32 cellular contexts compared by ENCODE assay signal in genomic region chr16:8137581-8137980, GRCh38.
"Had no signal": no experiment of that assay in that cellular context is flagged by ENCODE, and none has a peak within 500 bp of the region (broad histone marks: within the 10 kb centered on the region; RNA-seq: fewer than 3 reads in every experiment).

No MANE protein-coding gene starts in this region.

- H3K36me3 ChIP-seq: adrenal gland, cardiac muscle cell, colonic mucosa, esophagus squamous epithelium, heart right ventricle, left lung, lower lobe of right lung, ovary, stomach, suprapubic skin, tibial artery had no signal

- H3K9me3 ChIP-seq: adrenal gland, colonic mucosa, esophagus squamous epithelium, left lung, lower lobe of right lung, mucosa of descending colon, ovary, stomach, suprapubic skin, tibial artery had no signal

- H3K4me1 ChIP-seq: adrenal gland, colonic mucosa, esophagus squamous epithelium, heart right ventricle, left lung, lower lobe of right lung, stomach, suprapubic skin, tibial artery had no signal

- H3K4me3 ChIP-seq: adrenal gland, cardiac muscle cell, colonic mucosa, esophagus squamous epithelium, heart right ventricle, left lung, lower lobe of right lung, mucosa of descending colon, ovary, skin epidermis, stomach, suprapubic skin, tibial artery had no signal

- H3K27ac ChIP-seq: adrenal gland, cardiac muscle cell, colonic mucosa, epithelial cell of prostate, esophagus squamous epithelium, heart right ventricle, left lung, lower lobe of right lung, ovary, skin epidermis, stomach, suprapubic skin, tibial artery had no signal

- H3K27me3 ChIP-seq: cardiac muscle cell, colonic mucosa, esophagus squamous epithelium, heart right ventricle, left lung, ovary, stomach, suprapubic skin, tibial artery had no signal

- ATAC-seq: activated CD4-positive, alpha-beta T cell treated with anti-CD3 and anti-CD28 coated beads for 36 hours; activated T-cell treated with anti-CD3 and anti-CD28 coated beads, Interleukin-2, amount 50 U/mL, for 72 hours; heart right ventricle; left lung; lower lobe of right lung; mucosa of descending colon; natural killer cell treated with Interleukin-12 subunit alpha and Interleukin-12 subunit beta and Interleukin-15 and Interleukin-18, amount 100 ng/mL, for 72 hours; sciatic nerve; stimulated activated memory B cell treated with anti-CD40 and anti-IgM and Interleukin-4, amounts not matched to agents 10 μg/mL and 1 μg/mL and 100 μg/mL, for 72 hours had no signal

- DNase-seq: activated B cell treated with CpG ODN at 0.5 μM for 24 hours; activated CD4-positive, alpha-beta T cell treated with anti-CD3 and anti-CD28 coated beads for 36 hours; activated effector memory CD4-positive, alpha-beta T cell treated with Interleukin-2 at 50 U/mL for 16 hours; activated naive CD4-positive, alpha-beta T cell treated with anti-CD3 and anti-CD28 coated beads for 36 hours; activated naive CD8-positive, alpha-beta T cell treated with anti-CD3 and anti-CD28 coated beads for 36 hours; activated T-cell treated with anti-CD3 and anti-CD28 coated beads for 4 hours; activated T-cell treated with anti-CD3 and anti-CD28 coated beads, Interleukin-2, amount 50 U/mL, for 72 hours; adrenal gland; aorta; cerebellar nuclear complex; colonic mucosa; effector CD8-positive, alpha-beta T cell; esophagus squamous epithelium; foreskin melanocyte; heart right ventricle; kidney glomerular epithelial cell; left lung; lower lobe of right lung; mesenchymal stem cell; mucosa of descending colon; ovary; stimulated activated CD4-positive, alpha-beta T cell treated with anti-CD3 and anti-CD28 coated beads, Interleukin-12 subunit alpha, Interleukin-12 subunit beta, amount 100 ng/mL, for 4 hours; stimulated activated CD4-positive, alpha-beta T cell treated with anti-CD3 and anti-CD28 coated beads, Interleukin-4, amount 100 ng/mL, for 1 hour; stomach; tibial artery had no signal
